29 cellular contexts compared by ENCODE assay signal in the genomic region with DNA sequence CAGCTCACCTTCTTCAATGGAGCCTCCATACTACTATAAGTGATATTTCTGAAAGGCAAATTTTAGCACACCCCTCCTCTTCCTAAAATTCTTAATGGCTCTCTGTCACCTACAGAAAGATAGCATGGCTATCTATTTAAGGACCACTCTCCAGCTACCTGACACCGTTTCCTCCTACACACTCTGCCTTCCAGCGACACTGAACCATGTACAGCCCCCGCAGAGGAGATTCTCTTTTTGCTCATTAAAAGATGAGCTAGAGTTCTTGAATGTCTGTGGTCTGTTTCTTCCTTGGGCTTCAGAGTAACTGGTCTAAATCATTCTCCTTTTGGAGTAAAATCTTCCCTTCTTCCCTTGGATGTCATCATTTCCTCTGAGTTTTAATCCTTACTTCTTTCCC. TPM values are rescaled to one million over a fixed set of nuclear protein-coding genes. Genes with fewer than 3 reads are reported as not detected.
"Had no signal": no experiment of that assay in that cellular context is flagged by ENCODE, and none has a peak within 500 bp of the region (broad histone marks: within the 10 kb centered on the region; RNA-seq: fewer than 3 reads in every experiment).

No MANE protein-coding gene starts in this region.

- H3K9me3 Mint-ChIP-seq: activated CD8-positive, alpha-beta T cell treated with anti-CD3 and anti-CD28 coated beads for 36 hours; activated T-cell treated with anti-CD3 and anti-CD28 coated beads, Interleukin-2, amount 50 U/mL, for 4 hours; activated T-helper 17 cell treated with anti-CD3 and anti-CD28 coated beads, Interleukin-2, amount 50 U/mL, for 72 hours; central memory CD8-positive, alpha-beta T cell; endodermal cell had no signal

- H3K4me1 Mint-ChIP-seq: activated T-helper 17 cell treated with anti-CD3 and anti-CD28 coated beads, Interleukin-2, amount 50 U/mL, for 72 hours; central memory CD8-positive, alpha-beta T cell; endodermal cell; WTC11 had no signal

- H3K27ac ChIP-seq: brain microvascular endothelial cell, coronary artery, dorsolateral prefrontal cortex, VCaP had no signal

- H3K4me3 Mint-ChIP-seq: activated CD8-positive, alpha-beta T cell treated with anti-CD3 and anti-CD28 coated beads for 36 hours; activated naive CD8-positive, alpha-beta T cell; activated T-cell treated with anti-CD3 and anti-CD28 coated beads, Interleukin-2, amount 50 U/mL, for 4 hours; activated T-helper 17 cell treated with anti-CD3 and anti-CD28 coated beads, Interleukin-2, amount 50 U/mL, for 72 hours; central memory CD8-positive, alpha-beta T cell; dendritic cell treated with granulocyte-macrophage colony-stimulating factor and Interleukin-4, amounts not matched to agents 40 ng/mL and 50 ng/mL, for 4 days; endodermal cell; WTC11 had no signal

- H3K27ac Mint-ChIP-seq: activated CD8-positive, alpha-beta T cell treated with anti-CD3 and anti-CD28 coated beads for 36 hours; activated naive CD8-positive, alpha-beta T cell; activated T-helper 17 cell treated with anti-CD3 and anti-CD28 coated beads, Interleukin-2, amount 50 U/mL, for 72 hours; dendritic cell treated with granulocyte-macrophage colony-stimulating factor and Interleukin-4, amounts not matched to agents 40 ng/mL and 50 ng/mL, for 4 days; endodermal cell; WTC11 had no signal

- H3K36me3 ChIP-seq: brain microvascular endothelial cell had no signal

- H3K4me3 ChIP-seq: coronary artery, dorsolateral prefrontal cortex had no signal

- FAIRE-seq: astrocyte, frontal cortex, TTC549 had no signal

- H3K36me3 Mint-ChIP-seq: activated naive CD8-positive, alpha-beta T cell; WTC11 had no signal

- DNase-seq: activated CD4-positive, alpha-beta T cell treated with anti-CD3 and anti-CD28 coated beads for 48 hours; activated CD4-positive, alpha-beta T cell treated with anti-CD3 and anti-CD28 coated beads, Interleukin-2, amount 50 U/mL, for 1 hour; activated CD4-positive, alpha-beta T cell treated with anti-CD3 and anti-CD28 coated beads, Interleukin-2, amount 50 U/mL, for 48 hours; activated CD8-positive, alpha-beta memory T cell treated with anti-CD3 and anti-CD28 coated beads for 24 hours; activated CD8-positive, alpha-beta T cell treated with anti-CD3 and anti-CD28 coated beads for 36 hours; activated effector memory CD4-positive, alpha-beta T cell treated with Interleukin-2 at 50 U/mL for 16 hours; activated gamma-delta T cell treated with Interleukin-2 at 50 U/mL for 16 hours; activated naive CD4-positive, alpha-beta T cell treated with anti-CD3 and anti-CD28 coated beads, Interleukin-2, amount 50 U/mL, for 16 hours; activated naive CD4-positive, alpha-beta T cell treated with Interleukin-2 at 50 U/mL for 16 hours; activated T-cell treated with anti-CD3 and anti-CD28 coated beads, Interleukin-2, amount 50 U/mL, for 4 hours; amniotic stem cell; anterior cingulate cortex; brain microvascular endothelial cell; dorsolateral prefrontal cortex; effector memory CD4-positive, alpha-beta T cell; endodermal cell; foreskin fibroblast; head of caudate nucleus; T-helper 2 cell had no signal

- H3K27me3 ChIP-seq: brain microvascular endothelial cell, dorsolateral prefrontal cortex had no signal

- H3K27me3 Mint-ChIP-seq: activated T-helper 17 cell treated with anti-CD3 and anti-CD28 coated beads, Interleukin-2, amount 50 U/mL, for 72 hours; dendritic cell treated with granulocyte-macrophage colony-stimulating factor and Interleukin-4, amounts not matched to agents 40 ng/mL and 50 ng/mL, for 4 days had no signal

RNA-seq across cellular contexts. Expression of a gene that starts 38.4 kb away (rescaled TPM):
- total RNA-seq: activated CD8-positive, alpha-beta T cell treated with anti-CD3 and anti-CD28 coated beads for 36 hours had no signal
